ENCODE assay signal across 18 cellular contexts in the genomic region with DNA sequence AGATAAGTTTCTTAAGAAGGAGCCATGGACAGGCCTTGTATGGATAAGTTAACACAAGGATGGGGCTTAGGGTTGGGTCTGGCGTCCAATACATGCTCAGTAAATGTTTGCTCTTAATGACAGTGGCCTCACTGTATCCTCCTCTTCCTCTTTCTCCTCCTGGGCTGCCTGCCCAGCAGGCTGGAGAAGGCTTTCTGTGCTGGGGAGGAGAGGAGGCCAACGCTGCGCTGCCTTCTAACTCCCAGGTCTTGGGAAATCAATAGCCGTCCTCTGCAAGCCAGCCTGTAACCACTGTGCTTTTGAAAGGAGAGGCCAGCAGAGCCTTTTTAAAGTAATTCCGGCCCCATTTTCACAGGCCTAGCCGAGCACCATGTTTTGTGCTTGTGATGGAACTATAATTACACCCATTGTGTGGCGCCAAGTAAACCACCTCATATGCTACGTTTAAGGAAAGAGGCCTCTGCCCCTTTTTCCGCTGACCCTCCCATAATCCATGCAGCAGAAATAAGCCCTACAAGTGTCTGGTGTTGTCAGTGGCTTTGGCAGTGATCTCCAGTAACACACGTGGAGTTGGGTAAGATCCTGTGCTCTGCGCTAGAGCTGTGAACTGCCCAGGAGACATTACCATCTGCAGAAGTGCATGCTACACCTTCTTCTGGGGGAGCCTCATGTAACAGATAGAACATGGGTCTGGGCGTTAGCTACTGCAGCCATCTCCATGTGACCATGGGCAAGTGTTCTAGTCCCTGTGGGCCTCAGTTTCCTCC.
DNase-seq lines count a peak whose midpoint lies in the region; ATAC-seq and TF ChIP-seq lines count a peak whose summit lies in the region.
"Had no signal": no experiment of that assay in that cellular context is flagged by ENCODE, and none has a peak within 500 bp of the region (broad histone marks: within the 10 kb centered on the region; RNA-seq: fewer than 3 reads in every experiment).

No MANE protein-coding gene starts in this region.

- DNase-seq in Kasumi-1 (lab: John Stamatoyannopoulos, UW) (peak; percentile 29 to 31), NOMO-1 treated with DMSO at 0.1 percent for 48 hours (lab: John Stamatoyannopoulos, UW; ENCODE audit: unreplicated experiment) (peak; percentile 86), chondrocyte (ENCODE audit: low spot score) (peak; percentile 24), sciatic nerve (ENCODE audit: low spot score) (no peak), NCI-H1436 treated with DMSO at 0.1 percent for 48 hours (lab: John Stamatoyannopoulos, UW) (no peak)
- DNase-seq in activated CD4-positive, alpha-beta T cell treated with anti-CD3 and anti-CD28 coated beads, Interleukin-2, amount 10 ng/mL, durations not matched to agents 24 days and 14 days, result no peak
- DNase-seq: BE2C; CD4-positive, alpha-beta memory T cell; DMS79 treated with DMSO at 0.1 percent for 48 hours; H7; NCI-H1048; NCI-H146; NCI-H2081; NCI-H526; Peyer's patch; T-cell had no signal

- peaks cover 9% of the 10 kb centered on the region for H3K4me1 Mint-ChIP-seq in chondrocyte (ENCODE audit: low read depth)
- H3K4me1 Mint-ChIP-seq in activated CD4-positive, alpha-beta T cell treated with anti-CD3 and anti-CD28 coated beads, Interleukin-2, amount 10 ng/mL, durations not matched to agents 24 days and 14 days, result no peaks in the 10 kb centered on the region

- H3K9me3 Mint-ChIP-seq in chondrocyte (ENCODE audit: low read depth), result no peaks in the 10 kb centered on the region
- peaks cover 4% of the 10 kb centered on the region for H3K9me3 Mint-ChIP-seq in activated CD4-positive, alpha-beta T cell treated with anti-CD3 and anti-CD28 coated beads, Interleukin-2, amount 10 ng/mL, durations not matched to agents 24 days and 14 days
- H3K9me3 Mint-ChIP-seq: CD4-positive, alpha-beta memory T cell; T-cell had no signal

- H3K36me3 Mint-ChIP-seq in chondrocyte (ENCODE audit: low read depth), result no peaks in the 10 kb centered on the region
- H3K36me3 Mint-ChIP-seq in activated CD4-positive, alpha-beta T cell treated with anti-CD3 and anti-CD28 coated beads, Interleukin-2, amount 10 ng/mL, durations not matched to agents 24 days and 14 days (ENCODE audit: low read depth), result no peaks in the 10 kb centered on the region

- H3K27me3 Mint-ChIP-seq in chondrocyte (ENCODE audit: low read depth), result no peaks in the 10 kb centered on the region
- no peaks in the 10 kb centered on the region for H3K27me3 Mint-ChIP-seq in activated CD4-positive, alpha-beta T cell treated with anti-CD3 and anti-CD28 coated beads, Interleukin-2, amount 10 ng/mL, durations not matched to agents 24 days and 14 days
- H3K27me3 Mint-ChIP-seq: CD4-positive, alpha-beta memory T cell; T-cell had no signal

- intact Hi-C loops in sciatic nerve (cut with DNase I), result no loop called here
- intact Hi-C loops in activated CD4-positive, alpha-beta T cell treated with anti-CD3 and anti-CD28 coated beads, Interleukin-2, amount 10 ng/mL, durations not matched to agents 24 days and 14 days (cut with micrococcal nuclease), result no loop called here

- H3K27ac Mint-ChIP-seq in chondrocyte (ENCODE audit: unreplicated experiment), result no peak overlapping the region
- no peak overlapping the region for H3K27ac Mint-ChIP-seq in activated CD4-positive, alpha-beta T cell treated with anti-CD3 and anti-CD28 coated beads, Interleukin-2, amount 10 ng/mL, durations not matched to agents 24 days and 14 days
- H3K27ac Mint-ChIP-seq: T-cell had no signal

- ATAC-seq in sciatic nerve, result peak; percentile 48
- ATAC-seq in HG03439 (IDR thresholded peaks at IDR 0.05; ENCODE audit: unreplicated experiment), result no peak
- ATAC-seq: Right ventricle myocardium inferior, T-cell had no signal

- no peak overlapping the region for H3K4me3 Mint-ChIP-seq in chondrocyte (ENCODE audit: unreplicated experiment)
- no peak overlapping the region for H3K4me3 Mint-ChIP-seq in activated CD4-positive, alpha-beta T cell treated with anti-CD3 and anti-CD28 coated beads, Interleukin-2, amount 10 ng/mL, durations not matched to agents 24 days and 14 days
- H3K4me3 Mint-ChIP-seq: CD4-positive, alpha-beta memory T cell; T-cell had no signal

- no peak for TF ChIP-seq CTCF in chondrocyte (IDR thresholded peaks at IDR 0.05)

Comparison
In these comparisons a context has a peak if more than half of its experiments do, and no peak if none do; other contexts are left out.
1. DNase-seq: peak in Kasumi-1 (2 of 2), NOMO-1 treated with DMSO at 0.1 percent for 48 hours (single experiment) and chondrocyte (single experiment); none in sciatic nerve (single experiment), NCI-H1436 treated with DMSO at 0.1 percent for 48 hours (single experiment) and activated CD4-positive, alpha-beta T cell treated with anti-CD3 and anti-CD28 coated beads, Interleukin-2, amount 10 ng/mL, durations not matched to agents 24 days and 14 days (single experiment).